12 cellular contexts compared by ENCODE assay signal in the genomic region with DNA sequence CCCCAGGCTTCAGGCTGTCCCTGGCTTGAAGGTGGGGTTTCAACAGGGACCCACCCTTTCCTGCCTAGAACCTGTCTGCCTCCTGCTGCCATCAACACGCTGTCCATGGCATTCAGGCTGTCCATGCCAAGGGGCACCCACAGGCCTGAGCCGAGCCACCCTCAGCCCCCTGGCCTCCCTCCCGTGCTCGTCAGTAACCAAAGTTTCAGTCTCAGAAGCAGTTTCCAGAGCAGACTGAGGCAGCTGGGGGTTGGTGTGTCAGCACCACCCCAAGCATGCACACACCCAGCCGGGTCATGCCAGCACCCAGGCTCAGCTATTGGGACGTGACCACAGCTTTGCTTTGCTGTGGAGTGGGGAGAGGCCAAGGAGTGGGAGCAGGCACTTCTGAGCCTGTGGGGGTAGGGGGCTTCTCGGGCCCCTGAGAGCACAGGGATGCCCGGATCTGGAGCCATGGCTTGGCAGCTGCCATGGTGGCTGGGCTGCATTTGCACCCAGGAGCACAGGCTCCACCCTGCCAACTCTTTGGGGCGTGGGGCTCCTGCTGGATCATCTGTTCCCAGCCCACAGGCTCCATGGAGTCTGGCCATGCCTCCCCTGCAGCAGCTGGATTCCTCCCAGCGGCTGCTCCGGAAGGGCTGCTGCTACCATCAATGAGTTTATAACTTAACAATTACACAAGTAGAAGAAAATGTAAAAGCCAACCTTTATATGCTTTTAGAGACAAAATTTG.
"Had no signal": no experiment of that assay in that cellular context is flagged by ENCODE, and none has a peak within 500 bp of the region (broad histone marks: within the 10 kb centered on the region; RNA-seq: fewer than 3 reads in every experiment).

No MANE protein-coding gene starts in this region.

- DNase-seq: activated CD4-positive, alpha-beta T cell treated with anti-CD3 and anti-CD28 coated beads for 48 hours; activated CD8-positive, alpha-beta memory T cell treated with anti-CD3 and anti-CD28 coated beads for 24 hours; activated naive CD4-positive, alpha-beta T cell treated with anti-CD3 and anti-CD28 coated beads, Interleukin-2, amount 10 ng/mL, durations not matched to agents 7 days and 5 days; adrenal gland; effector memory CD4-positive, alpha-beta T cell; naive B cell; retina; transverse colon had no signal

- H3K27ac ChIP-seq: adrenal gland, gastroesophageal sphincter, transverse colon had no signal

- H3K4me1 ChIP-seq: adrenal gland, gastroesophageal sphincter, transverse colon had no signal

- H3K27me3 ChIP-seq: adrenal gland, gastroesophageal sphincter, transverse colon had no signal

- H3K36me3 Mint-ChIP-seq: activated naive CD4-positive, alpha-beta T cell treated with anti-CD3 and anti-CD28 coated beads, Interleukin-2, amount 10 ng/mL, durations not matched to agents 7 days and 5 days; naive B cell; stimulated activated effector memory CD8-positive, alpha-beta T cell treated with anti-CD3 and anti-CD28 coated beads, Interleukin-12 subunit alpha, Interleukin-12 subunit beta, amount 100 ng/mL, for 72 hours had no signal

- H3K27ac Mint-ChIP-seq: activated naive CD4-positive, alpha-beta T cell treated with anti-CD3 and anti-CD28 coated beads, Interleukin-2, amount 10 ng/mL, durations not matched to agents 7 days and 5 days; activated T-helper 17 cell treated with anti-CD3 and anti-CD28 coated beads, Interleukin-2, amount 50 U/mL, for 72 hours; naive B cell; stimulated activated effector memory CD8-positive, alpha-beta T cell treated with anti-CD3 and anti-CD28 coated beads, Interleukin-12 subunit alpha, Interleukin-12 subunit beta, amount 100 ng/mL, for 72 hours had no signal

- H3K4me3 Mint-ChIP-seq: activated naive CD4-positive, alpha-beta T cell treated with anti-CD3 and anti-CD28 coated beads, Interleukin-2, amount 10 ng/mL, durations not matched to agents 7 days and 5 days; activated T-helper 17 cell treated with anti-CD3 and anti-CD28 coated beads, Interleukin-2, amount 50 U/mL, for 72 hours; naive B cell; stimulated activated effector memory CD8-positive, alpha-beta T cell treated with anti-CD3 and anti-CD28 coated beads, Interleukin-12 subunit alpha, Interleukin-12 subunit beta, amount 100 ng/mL, for 72 hours had no signal

- H3K36me3 ChIP-seq: adrenal gland, gastroesophageal sphincter, transverse colon had no signal

- H3K9me3 ChIP-seq: adrenal gland, gastroesophageal sphincter, transverse colon had no signal

- H3K27me3 Mint-ChIP-seq: activated naive CD4-positive, alpha-beta T cell treated with anti-CD3 and anti-CD28 coated beads, Interleukin-2, amount 10 ng/mL, durations not matched to agents 7 days and 5 days; activated T-helper 17 cell treated with anti-CD3 and anti-CD28 coated beads, Interleukin-2, amount 50 U/mL, for 72 hours; naive B cell had no signal

- ATAC-seq: activated T-helper 17 cell treated with anti-CD3 and anti-CD28 coated beads, Interleukin-2, amount 50 U/mL, for 72 hours; gastroesophageal sphincter; stimulated activated effector memory CD8-positive, alpha-beta T cell treated with anti-CD3 and anti-CD28 coated beads, Interleukin-12 subunit alpha, Interleukin-12 subunit beta, amount 100 ng/mL, for 72 hours had no signal

- H3K4me3 ChIP-seq: adrenal gland, gastroesophageal sphincter, smooth muscle cell, transverse colon had no signal

- H3K4me1 Mint-ChIP-seq: activated naive CD4-positive, alpha-beta T cell treated with anti-CD3 and anti-CD28 coated beads, Interleukin-2, amount 10 ng/mL, durations not matched to agents 7 days and 5 days; activated T-helper 17 cell treated with anti-CD3 and anti-CD28 coated beads, Interleukin-2, amount 50 U/mL, for 72 hours; naive B cell; stimulated activated effector memory CD8-positive, alpha-beta T cell treated with anti-CD3 and anti-CD28 coated beads, Interleukin-12 subunit alpha, Interleukin-12 subunit beta, amount 100 ng/mL, for 72 hours had no signal
